Comparison of ENCODE assay signal across 8 cellular contexts in the genomic region with DNA sequence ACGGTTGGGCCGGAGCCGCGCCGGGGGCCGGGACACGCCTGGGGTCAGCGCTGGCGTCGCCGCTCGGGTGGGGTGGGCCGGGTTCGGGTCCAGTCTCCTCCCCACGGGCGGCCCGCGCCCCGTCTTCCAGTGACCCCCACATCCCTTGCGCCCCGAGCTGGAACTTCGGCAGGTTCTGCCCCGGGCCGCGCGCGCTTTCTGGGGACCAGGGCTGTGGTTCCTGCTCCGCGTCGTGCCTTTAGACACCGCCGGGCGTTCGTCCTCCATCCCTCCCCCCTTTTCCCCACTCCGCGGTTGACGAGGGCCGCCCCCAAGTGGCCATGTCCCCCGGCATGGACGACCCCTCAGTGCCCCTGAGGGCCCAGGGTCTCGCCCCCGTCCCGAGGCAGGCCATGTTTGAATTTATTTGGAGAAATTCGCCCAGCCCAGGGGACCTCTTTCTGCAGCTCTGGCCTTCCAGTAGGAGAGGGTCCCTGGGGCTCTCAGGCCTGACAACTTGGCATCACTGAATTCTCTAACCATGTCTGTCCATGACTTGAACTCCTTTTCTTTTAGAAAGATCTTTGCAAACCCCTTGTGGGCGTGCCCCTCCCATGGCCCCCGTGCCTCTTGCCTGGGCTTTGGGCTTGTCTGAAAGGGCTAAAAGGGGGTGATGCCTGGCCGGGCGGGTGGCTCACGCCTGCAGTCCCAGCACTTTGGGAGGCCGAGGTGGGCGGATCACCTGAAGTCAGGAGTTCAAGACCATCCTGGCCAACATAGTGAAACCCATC. TPM values are rescaled to one million over a fixed set of nuclear protein-coding genes. Genes with fewer than 3 reads are reported as not detected.
DNase-seq lines count a peak whose midpoint lies in the region; ATAC-seq, FAIRE-seq and TF ChIP-seq lines count a peak whose summit lies in the region.

No MANE protein-coding gene starts in this region.

- TF ChIP-seq POLR2A in GM18951 (IDR thresholded peaks at IDR 0.05; ENCODE audit: extremely low read depth, insufficient read depth, insufficient read length): peak; percentile 4
- no peak for TF ChIP-seq POLR2A in spleen (IDR thresholded peaks at IDR 0.05)
- no peak for TF ChIP-seq POLR2A in GM12891 (IDR thresholded peaks at IDR 0.05; ENCODE audit: low read depth, low read length)

- peak overlapping the region; percentile 17 for H3K4me3 ChIP-seq in astrocyte (ENCODE audit: insufficient read depth, low read depth, low read length)
- peak overlapping the region; percentile 56; the same call in 1 of the 2 replicates for H3K4me3 ChIP-seq in iPS-20b (ENCODE audit: low read length)
- peak overlapping the region; percentile 3 to 67 (median 32) for H3K4me3 ChIP-seq in spleen

- peaks cover 8% of the 10 kb centered on the region for H3K4me1 Mint-ChIP-seq in astrocyte (ENCODE audit: low read depth, unreplicated experiment)

- no peaks in the 10 kb centered on the region for H3K9me3 ChIP-seq in astrocyte (ENCODE audit: insufficient read depth, low read depth, low read length)
- H3K9me3 ChIP-seq in iPS-20b (ENCODE audit: insufficient read depth, low read depth, low read length): no peaks in the 10 kb centered on the region
- no peaks in the 10 kb centered on the region for H3K9me3 ChIP-seq in spleen

- peak overlapping the region; percentile 80 for H3K4me2 ChIP-seq in astrocyte (ENCODE audit: low read length)

- intact Hi-C loops in spleen (cut with DNase I; ENCODE audit: low total_unique reads): no loop called here

- peak overlapping the region; percentile 40 for H2AFZ ChIP-seq in astrocyte (ENCODE audit: low read depth, low read length)

- H3K4me1 ChIP-seq in astrocyte (ENCODE audit: insufficient read depth, low read length) (peaks cover 36% of the 10 kb centered on the region), iPS-20b (ENCODE audit: insufficient read depth, low read length) (peaks cover 21% of the 10 kb centered on the region), spleen (peaks cover 34 to 53% (median 49%) of the 10 kb centered on the region in 6 donors)

- H4K20me1 ChIP-seq in astrocyte (ENCODE audit: insufficient read depth, low read length): peaks cover 15% of the 10 kb centered on the region

- ATAC-seq in GM21515 (IDR thresholded peaks at IDR 0.05; ENCODE audit: unreplicated experiment): no peak

- H3K27me3 ChIP-seq in astrocyte (ENCODE audit: insufficient read depth, low read length): no peaks in the 10 kb centered on the region
- H3K27me3 ChIP-seq in iPS-20b (ENCODE audit: insufficient read depth, low read length): peaks cover 37% of the 10 kb centered on the region; the same call in 1 of the 2 replicates
- peaks cover 0 to 12% (median 0%) of the 10 kb centered on the region in 7 donors for H3K27me3 ChIP-seq in spleen (replicated peaks in 1 of 7)

- H3K9me3 Mint-ChIP-seq in astrocyte (ENCODE audit: unreplicated experiment): no peaks in the 10 kb centered on the region

- H3K36me3 ChIP-seq in astrocyte (ENCODE audit: insufficient read depth, low read length) (no peaks in the 10 kb centered on the region), iPS-20b (ENCODE audit: insufficient read depth, low read depth, low read length) (peaks cover 10% of the 10 kb centered on the region; the same call in 1 of the 2 replicates), spleen (peaks cover 0 to 28% (median 0%) of the 10 kb centered on the region in 6 donors)

- H3K9ac ChIP-seq in astrocyte (ENCODE audit: low read length): peak overlapping the region; percentile 62
- H3K9ac ChIP-seq in iPS-20b (ENCODE audit: low read depth, low read length): no peak overlapping the region; the same call in 1 of the 2 replicates

- FAIRE-seq in astrocyte (lab: Jason Lieb, UNC) (no peak), GM12891 (lab: Jason Lieb, UNC) (no peak)

- WGBS in spleen, 5 donors: 15 to 31% (median 24%) methylated on average over 23 to 51 of the region's 51 CpGs

- H3K36me3 Mint-ChIP-seq in astrocyte (ENCODE audit: low read depth, unreplicated experiment): peaks cover 14% of the 10 kb centered on the region

- peaks cover 24% of the 10 kb centered on the region for H3K79me2 ChIP-seq in astrocyte (ENCODE audit: insufficient read depth, low read length)

- H3K4me3 Mint-ChIP-seq in astrocyte (ENCODE audit: unreplicated experiment): no peak overlapping the region

- DNase-seq in astrocyte (ENCODE audit: low read depth) (no peak), spleen (peak; percentile 89), cortex of kidney (lab: John Stamatoyannopoulos, UW) (no peak), GM12891 (ENCODE audit: insufficient read length, low spot score) (no peak), mucosa of gallbladder (ENCODE audit: low spot score) (no peak)

- in situ Hi-C loops in GM18951 (cut with MboI; ENCODE audit: low sequenced_read_pairs, unreplicated experiment): no loop called here

- H3K27ac Mint-ChIP-seq in astrocyte (ENCODE audit: unreplicated experiment): no peak overlapping the region

- H3K27me3 Mint-ChIP-seq in astrocyte (ENCODE audit: low read depth, unreplicated experiment): no peaks in the 10 kb centered on the region

- TF ChIP-seq CTCF in astrocyte (IDR thresholded peaks at IDR 0.05; ENCODE audit: insufficient read depth, low read depth, low read length) (no peak), spleen (IDR thresholded peaks at IDR 0.05 in 8 of 11, conservative IDR thresholded peaks at IDR 0.05 in 3 of 11) (no peak)

- no peak overlapping the region for H3K27ac ChIP-seq in astrocyte (ENCODE audit: low read depth, low read length)
- H3K27ac ChIP-seq in iPS-20b (ENCODE audit: low read length): no peak overlapping the region
- peak overlapping the region in 4 of 8 donors; percentile 46 to 100 (median 50) for H3K27ac ChIP-seq in spleen

TF ChIP-seq in GM12891, 5 proteins besides CTCF, POLR2A, EP300 and RAD21:
- no peak for TF ChIP-seq POLR2AphosphoS5 (IDR thresholded peaks at IDR 0.05; ENCODE audit: low read depth, low read length)
- no peak for TF ChIP-seq TAF1 (IDR thresholded peaks at IDR 0.05; ENCODE audit: low read depth, low read length)
- TF ChIP-seq POU2F2 (IDR thresholded peaks at IDR 0.05; ENCODE audit: low read depth, low read length): no peak
- TF ChIP-seq SPI1 (IDR thresholded peaks at IDR 0.05; ENCODE audit: low read depth, low read length): no peak
- TF ChIP-seq PAX5 (IDR thresholded peaks at IDR 0.05; ENCODE audit: insufficient read depth, low read length, severe bottlenecking): no peak
TF ChIP-seq in GM12891: peak in this region for 0.

RNA-seq across cellular contexts. Expression of a gene that starts 3.4 kb away (rescaled TPM):
- 215 and 262 TPM in 2 replicates for total RNA-seq in astrocyte
- total RNA-seq in spleen: 100 to 1,000 TPM; 241 to 328 (median 311) TPM
- 100 to 1,000 TPM; 105 to 185 (median 126) TPM for polyA plus RNA-seq in spleen
- 108 TPM for polyA plus RNA-seq in GM12891 (2012; ENCODE audit: low read depth, missing spikeins)
- 711 TPM for total RNA-seq in mucosa of gallbladder

RNA-seq across cellular contexts. Expression of a gene that starts 10.6 kb away (rescaled TPM):
- total RNA-seq in astrocyte (179 and 193 TPM in 2 replicates), spleen (100 to 1,000 TPM in 2 of 7 donors, 10 to 100 TPM in 5; 76.8 to 117 (median 87.7) TPM), mucosa of gallbladder (272 TPM)
- polyA plus RNA-seq in spleen: 10 to 100 TPM; 34.9 to 49.3 (median 35.8) TPM
- 27.7 TPM for polyA plus RNA-seq in GM12891 (2012; ENCODE audit: low read depth, missing spikeins)

RNA-seq across cellular contexts. Expression of a gene that starts 23.5 kb away (rescaled TPM):
- 1.2 and 1.3 TPM in 2 replicates for total RNA-seq in astrocyte
- 10 to 100 TPM in 3 of 7 donors, 1 to 10 TPM in 4; 4.0 to 24.2 (median 9.2) TPM for total RNA-seq in spleen
- 10 to 100 TPM in 1 of 3 donors, 1 to 10 TPM in 2; 3.1 to 14.9 (median 3.8) TPM for polyA plus RNA-seq in spleen
- polyA plus RNA-seq in GM12891 (2012; ENCODE audit: low read depth, missing spikeins): not detected
- 26.0 TPM for total RNA-seq in mucosa of gallbladder

RNA-seq across cellular contexts. Expression of a gene that starts 41.4 kb away (rescaled TPM):
- total RNA-seq in astrocyte (19.9 and 20.7 TPM in 2 replicates), spleen (10 to 100 TPM; 46.2 to 88.4 (median 48.0) TPM), mucosa of gallbladder (38.6 TPM)
- polyA plus RNA-seq in spleen: 100 to 1,000 TPM in 1 of 3 donors, 10 to 100 TPM in 2; 34.9 to 107 (median 58.7) TPM
- 17.9 TPM for polyA plus RNA-seq in GM12891 (2012; ENCODE audit: low read depth, missing spikeins)
